Comparison of ENCODE assay signal across 8 cellular contexts in genomic region chr3:183098538-183099025, GRCh38. TPM values are rescaled to one million over a fixed set of nuclear protein-coding genes. Genes with fewer than 3 reads are reported as not detected.
A peak's percentile ranks its signal among the peaks of the same experiment; 100 is the strongest.
DNase-seq lines count a peak whose midpoint lies in the region; ATAC-seq and TF ChIP-seq lines count a peak whose summit lies in the region.

No MANE protein-coding gene starts in this region.

- intact Hi-C loops in CD8-positive, alpha-beta T cell (cut with DNase I, micrococcal nuclease), result loop anchor here (1.0 to 10.0 kb wide), 7 partner anchors 64 to 784 kb away; partner anchors contain the start of genes ATP11B (in 2 of the 2), DCUN1D1 (in 2 of the 2), LAMP3 (in 2 of the 2) and KLHL24 (in 1 of the 2)

- no CpG with 5 or more reads among the region's 8 CpGs for WGBS in iPS DF 6.9 (ENCODE audit: insufficient coverage, insufficient read length)
- WGBS in smooth muscle cell (ENCODE audit: low lambda C conversion rate), result 12% methylated on average over 8 of the region's 8 CpGs

- H4K20me1 ChIP-seq in GM23338 (replicated peaks; ENCODE audit: insufficient read depth), result no peaks in the 10 kb centered on the region
- H4K20me1 ChIP-seq in smooth muscle cell (ENCODE audit: low read depth), result no peaks in the 10 kb centered on the region

- no peaks in the 10 kb centered on the region for H3F3A ChIP-seq in GM23338 (replicated peaks; ENCODE audit: low read depth)
- H3F3A ChIP-seq in smooth muscle cell (ENCODE audit: low read depth), result peaks cover 7% of the 10 kb centered on the region

- H3K9me2 ChIP-seq in GM23338 (ENCODE audit: insufficient read depth), result no peaks in the 10 kb centered on the region

- H2AFZ ChIP-seq in GM23338 (peak overlapping the region; percentile 92), smooth muscle cell (ENCODE audit: low read depth) (peak overlapping the region; percentile 94)

- peaks cover 22% of the 10 kb centered on the region for H3K36me3 Mint-ChIP-seq in CD8-positive, alpha-beta T cell
- peaks cover 10% of the 10 kb centered on the region for H3K36me3 Mint-ChIP-seq in GM23338 (ENCODE audit: low read depth)

- no peaks in the 10 kb centered on the region for H3K27me3 ChIP-seq in CD8-positive, alpha-beta T cell (ENCODE audit: insufficient read depth, low read length)
- H3K27me3 ChIP-seq in GM23338 (ENCODE audit: insufficient read depth), result no peaks in the 10 kb centered on the region
- no peaks in the 10 kb centered on the region for H3K27me3 ChIP-seq in iPS DF 6.9 (ENCODE audit: control insufficient read depth, insufficient read depth, low read length)
- H3K27me3 ChIP-seq in smooth muscle cell (ENCODE audit: low read depth), result no peaks in the 10 kb centered on the region

- H3K79me2 ChIP-seq in GM23338 (replicated peaks; ENCODE audit: insufficient read depth), result peaks cover 10% of the 10 kb centered on the region; the same call in 1 of the 2 replicates
- H3K79me2 ChIP-seq in smooth muscle cell (ENCODE audit: low read depth), result no peaks in the 10 kb centered on the region

- peak overlapping the region; percentile 77 for H3K9ac ChIP-seq in smooth muscle cell (ENCODE audit: low read depth)

- peaks cover 43% of the 10 kb centered on the region for H3K4me1 Mint-ChIP-seq in CD8-positive, alpha-beta T cell (ENCODE audit: low read depth)
- H3K4me1 Mint-ChIP-seq in GM23338, result peaks cover 24% of the 10 kb centered on the region

- CTCF ChIA-PET in CD8-positive, alpha-beta T cell (lab: Charles Lee), result interaction anchor here (1.4 to 1.5 kb wide), 2 partner anchors 13 to 64 kb away, joined by 4 to 6 read pairs; partner anchors contain the start of gene LAMP3

- peak overlapping the region; percentile 85 for H3K4me3 ChIP-seq in CD8-positive, alpha-beta T cell (ENCODE audit: low read depth, low read length)
- peak overlapping the region; percentile 96 for H3K4me3 ChIP-seq in GM23338
- peak overlapping the region; percentile 85 for H3K4me3 ChIP-seq in iPS DF 6.9 (ENCODE audit: low read length)
- H3K4me3 ChIP-seq in smooth muscle cell, result peak overlapping the region; percentile 72

- TF ChIP-seq CTCF in CD8-positive, alpha-beta T cell (IDR thresholded peaks at IDR 0.05), result no peak
- TF ChIP-seq CTCF in GM23338 (conservative IDR thresholded peaks at IDR 0.05; ENCODE audit: low read depth in 2 of 2) (no peak), VCaP (conservative IDR thresholded peaks at IDR 0.05) (no peak), smooth muscle cell (IDR thresholded peaks at IDR 0.05; ENCODE audit: borderline replicate concordance, insufficient read depth, poor library complexity, severe bottlenecking) (no peak)

- peak overlapping the region; percentile 72 for H3K27ac ChIP-seq in CD8-positive, alpha-beta T cell (ENCODE audit: low read depth, low read length)
- H3K27ac ChIP-seq in GM23338 (ENCODE audit: low read depth), result peak overlapping the region; percentile 78
- H3K27ac ChIP-seq in VCaP, result peak overlapping the region; percentile 92
- H3K27ac ChIP-seq in iPS DF 6.9 (ENCODE audit: low read length), result no peak overlapping the region
- peak overlapping the region; percentile 72 for H3K27ac ChIP-seq in smooth muscle cell (ENCODE audit: low read depth)

- peak in 1 of 7 experiments; percentile 52 for DNase-seq in CD8-positive, alpha-beta T cell
- DNase-seq in GM23338 (ENCODE audit: low spot score) (no peak), iPS DF 6.9 (ENCODE audit: low read depth, low spot score) (no peak), smooth muscle cell (lab: John Stamatoyannopoulos, UW; ENCODE audit: unreplicated experiment) (no peak)
- DNase-seq in activated CD4-positive, CD25-positive, alpha-beta regulatory T cell (lab: John Stamatoyannopoulos, UW), result no peak

- no peaks in the 10 kb centered on the region for H3K36me3 ChIP-seq in CD8-positive, alpha-beta T cell (ENCODE audit: insufficient read depth, low read length)
- H3K36me3 ChIP-seq in GM23338 (ENCODE audit: insufficient read depth) (no peaks in the 10 kb centered on the region; the same call in 1 of the 2 replicates), iPS DF 6.9 (ENCODE audit: control insufficient read depth, insufficient read depth, low read length) (no peaks in the 10 kb centered on the region), smooth muscle cell (ENCODE audit: low read depth) (no peaks in the 10 kb centered on the region)

- POLR2A ChIA-PET in CD8-positive, alpha-beta T cell (lab: Charles Lee), result no interaction called here

- peak overlapping the region; percentile 98 for H3K4me3 Mint-ChIP-seq in CD8-positive, alpha-beta T cell
- H3K4me3 Mint-ChIP-seq in GM23338, result peak overlapping the region; percentile 97

- H3K4me1 ChIP-seq in CD8-positive, alpha-beta T cell (ENCODE audit: insufficient read depth, low read length), result peaks cover 24% of the 10 kb centered on the region
- peaks cover 10% of the 10 kb centered on the region for H3K4me1 ChIP-seq in GM23338 (ENCODE audit: insufficient read depth)
- H3K4me1 ChIP-seq in iPS DF 6.9 (ENCODE audit: control insufficient read depth, insufficient read depth, low read length), result no peaks in the 10 kb centered on the region
- peaks cover 10% of the 10 kb centered on the region for H3K4me1 ChIP-seq in smooth muscle cell (ENCODE audit: low read depth)

- no peaks in the 10 kb centered on the region for H3K9me3 Mint-ChIP-seq in CD8-positive, alpha-beta T cell
- peaks cover 4% of the 10 kb centered on the region; the same call in 1 of the 3 replicates for H3K9me3 Mint-ChIP-seq in GM23338

- peak overlapping the region; percentile 98 for H3K27ac Mint-ChIP-seq in CD8-positive, alpha-beta T cell
- peak overlapping the region; percentile 95 for H3K27ac Mint-ChIP-seq in GM23338

- H3K27me3 Mint-ChIP-seq in CD8-positive, alpha-beta T cell (ENCODE audit: low read depth), result no peaks in the 10 kb centered on the region
- peaks cover 8% of the 10 kb centered on the region for H3K27me3 Mint-ChIP-seq in GM23338 (ENCODE audit: insufficient read depth, low read depth, poor library complexity)

- H3K4me2 ChIP-seq in GM23338 (peak overlapping the region; percentile 93), smooth muscle cell (peak overlapping the region; percentile 90)

- ATAC-seq in CD8-positive, alpha-beta T cell, result no peak
- no peak for ATAC-seq in GM23338
- no peak for ATAC-seq in GM19467 (IDR thresholded peaks at IDR 0.05; ENCODE audit: unreplicated experiment)
- no peak for ATAC-seq in HG03108 (IDR thresholded peaks at IDR 0.05; ENCODE audit: unreplicated experiment)

- no peaks in the 10 kb centered on the region for H3K9me3 ChIP-seq in CD8-positive, alpha-beta T cell (ENCODE audit: low read length)
- H3K9me3 ChIP-seq in iPS DF 6.9 (ENCODE audit: control insufficient read depth, insufficient read depth, low read length) (no peaks in the 10 kb centered on the region), smooth muscle cell (replicated peaks; ENCODE audit: low read depth) (no peaks in the 10 kb centered on the region)

TF ChIP-seq in GM23338, 12 proteins besides CTCF, POLR2A, EP300 and RAD21:
- no peak for TF ChIP-seq EZH2phosphoT487 (IDR thresholded peaks at IDR 0.05; ENCODE audit: unreplicated experiment)

RNA-seq across cellular contexts. Expression of gene MCCC1, which starts 0.7 kb away (rescaled TPM):
- total RNA-seq in CD8-positive, alpha-beta T cell, result 10 to 100 TPM; 12.8 to 25.9 TPM
- 20.2 and 24.4 TPM in 2 replicates for total RNA-seq in GM23338 (2014; rRNA removed; shearing (Covaris generic))
- polyA plus RNA-seq in GM23338 (2016; fragmentation: Nextera tagmentation; extraction: Ambion mirVana), result 16.5 and 24.2 TPM in 2 replicates
- 9.9 and 10.4 TPM in 2 replicates for total RNA-seq in smooth muscle cell
- polyA plus RNA-seq in smooth muscle cell, result 9.7 and 12.1 TPM in 2 replicates
